15 cellular contexts compared by ENCODE assay signal in genomic region chr10:128855656-128856428, GRCh38.
DNase-seq lines count a peak whose midpoint lies in the region; ATAC-seq and TF ChIP-seq lines count a peak whose summit lies in the region.
"Had no signal": no experiment of that assay in that cellular context is flagged by ENCODE, and none has a peak within 500 bp of the region (broad histone marks: within the 10 kb centered on the region; RNA-seq: fewer than 3 reads in every experiment).

No MANE protein-coding gene starts in this region.

- H3K36me3 Mint-ChIP-seq in osteocyte (ENCODE audit: unreplicated experiment) = no peaks in the 10 kb centered on the region

- H3K4me3 ChIP-seq in right cardiac atrium (ENCODE audit: low read length) = no peak overlapping the region

- no peaks in the 10 kb centered on the region for H3K4me1 Mint-ChIP-seq in osteocyte (ENCODE audit: unreplicated experiment)
- H3K4me1 Mint-ChIP-seq: B cell had no signal

- H3K4me3 Mint-ChIP-seq in osteocyte (ENCODE audit: unreplicated experiment) = no peak overlapping the region
- H3K4me3 Mint-ChIP-seq: B cell; CD4-positive, alpha-beta T cell; HFFc6 had no signal

- intact Hi-C loops in left ventricle myocardium superior (cut with micrococcal nuclease) = no loop called here
- intact Hi-C loops in cardiac septum (cut with DNase I) = loop anchor here (5.0 to 10.0 kb wide), 2 partner anchors 224 to 311 kb away; no protein-coding TSS in a partner anchor
- intact Hi-C loops in right cardiac atrium (cut with DNase I) = loop anchor here in 1 of 4 donors (10.0 kb wide), 1 partner anchor 221 kb away; no protein-coding TSS in a partner anchor

- TF ChIP-seq CTCF in osteocyte (IDR thresholded peaks at IDR 0.05) = no peak

- no peaks in the 10 kb centered on the region for H3K27me3 Mint-ChIP-seq in osteocyte (ENCODE audit: unreplicated experiment)
- H3K27me3 Mint-ChIP-seq: B cell had no signal

- no peaks in the 10 kb centered on the region for H3K27me3 ChIP-seq in right cardiac atrium (ENCODE audit: control insufficient read depth, insufficient read depth)

- peaks cover 12% of the 10 kb centered on the region for H3K4me1 ChIP-seq in right cardiac atrium (ENCODE audit: control insufficient read depth, insufficient read depth, low read length)

- H3K27ac ChIP-seq in right cardiac atrium (ENCODE audit: low read length) = peak overlapping the region; percentile 19
- H3K27ac ChIP-seq: HL-60 had no signal

- peaks cover 2% of the 10 kb centered on the region for H3K9me3 Mint-ChIP-seq in osteocyte (ENCODE audit: unreplicated experiment)
- H3K9me3 Mint-ChIP-seq: CD4-positive, alpha-beta T cell had no signal

- ATAC-seq in left ventricle myocardium superior (peak; percentile 55), right cardiac atrium (peak in 1 of 2 donors; percentile 43), GM19035 (IDR thresholded peaks at IDR 0.05; ENCODE audit: unreplicated experiment) (no peak)

- H3K9me3 ChIP-seq in right cardiac atrium (ENCODE audit: control insufficient read depth, low read length) = no peaks in the 10 kb centered on the region

- no peak overlapping the region for H3K27ac Mint-ChIP-seq in osteocyte (ENCODE audit: unreplicated experiment)
- H3K27ac Mint-ChIP-seq: B cell; CD4-positive, alpha-beta T cell; HFFc6 had no signal

- DNase-seq in left ventricle myocardium superior (peak; percentile 36), cardiac septum (ENCODE audit: low spot score) (no peak), right cardiac atrium (peak; percentile 33 to 82 (median 72)), osteocyte (ENCODE audit: extremely low spot score, unreplicated experiment) (peak; percentile 49), DMS79 treated with DMSO at 0.1 percent for 48 hours (lab: John Stamatoyannopoulos, UW) (no peak), NOMO-1 treated with DMSO at 0.1 percent for 48 hours (lab: John Stamatoyannopoulos, UW; ENCODE audit: unreplicated experiment) (no peak)
- DNase-seq: Calu3; CD4-positive, alpha-beta T cell; DMS 273 treated with DMSO at 0.1 percent for 48 hours; EL; HCEC 1CT; HFFc6 had no signal

- 62% methylated on average over 14 of the region's 14 CpGs for WGBS in right cardiac atrium

Comparison
In these comparisons a context has a peak if more than half of its experiments do, and no peak if none do; other contexts are left out.
1. DNase-seq: peak in left ventricle myocardium superior (single experiment), right cardiac atrium (3 of 3) and osteocyte (single experiment); none in cardiac septum (single experiment), DMS79 treated with DMSO at 0.1 percent for 48 hours (single experiment) and NOMO-1 treated with DMSO at 0.1 percent for 48 hours (single experiment).